In genomic region chr9:128420651-128421473, GRCh38 we compare ENCODE assay signal across 8 cellular contexts. TPM values are rescaled to one million over a fixed set of nuclear protein-coding genes. Genes with fewer than 3 reads are reported as not detected.
DNase-seq lines count a peak whose midpoint lies in the region; ATAC-seq and TF ChIP-seq lines count a peak whose summit lies in the region.

Gene CERCAM, plus strand, starts transcription at chr9:128420857. Its CDS starts 21 bp downstream, at chr9:128420878.

- H3K4me1 ChIP-seq in CD4-positive, alpha-beta memory T cell (ENCODE audit: insufficient read depth, low read length), result peaks cover 14% of the 10 kb centered on the region
- peaks cover 14% of the 10 kb centered on the region for H3K4me1 ChIP-seq in iPS-18a (ENCODE audit: control insufficient read depth, low read depth, low read length)
- peaks cover 27% of the 10 kb centered on the region for H3K4me1 ChIP-seq in skeletal muscle satellite cell (ENCODE audit: control insufficient read depth, insufficient read depth, low read length)

- DNase-seq in CD4-positive, alpha-beta memory T cell, result peak in 4 of 5 donors; percentile 12 to 33 (median 20)
- DNase-seq in T-helper 17 cell, result peak in 2 of 3 donors; percentile 39 to 45
- peak; percentile 19 for DNase-seq in brain microvascular endothelial cell
- DNase-seq in NCI-H1436 (lab: John Stamatoyannopoulos, UW), result no peak

- H3K9ac ChIP-seq in iPS-18a (ENCODE audit: low read length) (no peak within 1 kb of the TSS), skeletal muscle satellite cell (ENCODE audit: low read depth, low read length) (peak within 1 kb of the TSS; percentile 86)

- H3K27me3 Mint-ChIP-seq in CD4-positive, alpha-beta memory T cell, result peaks cover 14 to 20% of the 10 kb centered on the region in 2 donors
- peaks cover 28% of the 10 kb centered on the region for H3K27me3 Mint-ChIP-seq in T-helper 17 cell

- H3K27ac Mint-ChIP-seq in CD4-positive, alpha-beta memory T cell, result peak within 1 kb of the TSS in 2 of 7 donors; percentile 68 to 70
- H3K27ac Mint-ChIP-seq in T-helper 17 cell, result no peak within 1 kb of the TSS

- TF ChIP-seq CTCF in brain microvascular endothelial cell (IDR thresholded peaks at IDR 0.05; ENCODE audit: low read depth, low read length, missing control alignments), result peak; percentile 20

- H3K9me3 ChIP-seq in CD4-positive, alpha-beta memory T cell (ENCODE audit: control insufficient read depth in 1 of 2, low read length in 2 of 2), result no peaks in the 10 kb centered on the region
- H3K9me3 ChIP-seq in T-helper 17 cell (ENCODE audit: control insufficient read depth, low read length, poor library complexity, severe bottlenecking), result no peaks in the 10 kb centered on the region
- H3K9me3 ChIP-seq in iPS-18a (ENCODE audit: control insufficient read depth, low read depth, low read length), result no peaks in the 10 kb centered on the region
- no peaks in the 10 kb centered on the region for H3K9me3 ChIP-seq in skeletal muscle satellite cell (replicated peaks; ENCODE audit: low read length)

- CTCF ChIA-PET in CD4-positive, alpha-beta memory T cell (lab: Charles Lee; ENCODE audit: partially characterized antibody), result interaction anchor here (0.8 to 2.6 kb wide), 10 partner anchors 8 to 126 kb away, joined by 3 to 20 read pairs (median 5); partner anchors contain the start of gene URM1

- intact Hi-C loops in CD4-positive, alpha-beta memory T cell (cut with micrococcal nuclease), result loop anchor here (1.0 to 2.0 kb wide), 2 partner anchors 35 to 58 kb away; partner anchors contain the start of gene ODF2

- peak within 1 kb of the TSS; percentile 77 to 87 (median 84) for H3K4me3 Mint-ChIP-seq in CD4-positive, alpha-beta memory T cell
- H3K4me3 Mint-ChIP-seq in T-helper 17 cell, result peak within 1 kb of the TSS; percentile 87

- no peaks in the 10 kb centered on the region for H3K36me3 Mint-ChIP-seq in CD4-positive, alpha-beta memory T cell
- H3K36me3 Mint-ChIP-seq in T-helper 17 cell (ENCODE audit: low read depth), result no peaks in the 10 kb centered on the region

- ATAC-seq in GM19395 (IDR thresholded peaks at IDR 0.05; ENCODE audit: unreplicated experiment) (peak; percentile 81), HG03521 (IDR thresholded peaks at IDR 0.05; ENCODE audit: unreplicated experiment) (peak; percentile 51), T-helper 17 cell (peak; percentile 80)

- H3K9me3 Mint-ChIP-seq in CD4-positive, alpha-beta memory T cell, result no peaks in the 10 kb centered on the region

- in situ Hi-C loops in brain microvascular endothelial cell (cut with HindIII; ENCODE audit: low pct_ligation_motif_present, low sequenced_read_pairs), result no loop called here

- H3K4me1 Mint-ChIP-seq in CD4-positive, alpha-beta memory T cell, result peaks cover 0 to 13% (median 8%) of the 10 kb centered on the region in 4 donors
- H3K4me1 Mint-ChIP-seq in T-helper 17 cell, result peaks cover 12% of the 10 kb centered on the region

- H3K27me3 ChIP-seq in CD4-positive, alpha-beta memory T cell (ENCODE audit: insufficient read depth, low read length), result peaks cover 13% of the 10 kb centered on the region
- no peaks in the 10 kb centered on the region for H3K27me3 ChIP-seq in brain microvascular endothelial cell (replicated peaks)
- H3K27me3 ChIP-seq in iPS-18a (ENCODE audit: control insufficient read depth, insufficient read depth, low read length), result peaks cover 60% of the 10 kb centered on the region
- H3K27me3 ChIP-seq in skeletal muscle satellite cell (ENCODE audit: control insufficient read depth, insufficient read depth, low read length), result peaks cover 12% of the 10 kb centered on the region

- POLR2A ChIA-PET in CD4-positive, alpha-beta memory T cell (lab: Charles Lee; ENCODE audit: partially characterized antibody), result interaction anchor here (1.0 to 1.2 kb wide), 2 partner anchors 9 to 59 kb away, joined by 3 read pairs; no protein-coding TSS in a partner anchor

- H3K36me3 ChIP-seq in CD4-positive, alpha-beta memory T cell (ENCODE audit: insufficient read depth, low read length), result no peaks in the 10 kb centered on the region
- H3K36me3 ChIP-seq in brain microvascular endothelial cell (replicated peaks) (peaks cover 13% of the 10 kb centered on the region), iPS-18a (ENCODE audit: control insufficient read depth, low read depth, low read length) (no peaks in the 10 kb centered on the region), skeletal muscle satellite cell (ENCODE audit: insufficient read depth, low read length) (peaks cover 10% of the 10 kb centered on the region)

- peak within 1 kb of the TSS; percentile 21 for H3K27ac ChIP-seq in CD4-positive, alpha-beta memory T cell (ENCODE audit: low read depth, low read length)
- peak within 1 kb of the TSS; percentile 50 for H3K27ac ChIP-seq in brain microvascular endothelial cell
- no peak within 1 kb of the TSS for H3K27ac ChIP-seq in iPS-18a (ENCODE audit: low read length)

- H3K4me3 ChIP-seq in CD4-positive, alpha-beta memory T cell (ENCODE audit: low read length in 2 of 2), result peak within 1 kb of the TSS; percentile 29 to 58
- H3K4me3 ChIP-seq in brain microvascular endothelial cell (ENCODE audit: low read depth, low read length) (peak within 1 kb of the TSS; percentile 72), iPS-18a (ENCODE audit: low read length) (peak within 1 kb of the TSS; percentile 66), skeletal muscle satellite cell (ENCODE audit: low read length) (peak within 1 kb of the TSS; percentile 89)

- H3K4me2 ChIP-seq in skeletal muscle satellite cell (ENCODE audit: low read length), result peak within 1 kb of the TSS; percentile 96

RNA-seq across cellular contexts. Expression of gene CERCAM, which starts in this region (rescaled TPM):
- under 1 TPM; 0.29 to 0.64 TPM for total RNA-seq in CD4-positive, alpha-beta memory T cell
- under 1 TPM in 1 of 2 donors, not detected in 1; 0.38 TPM for polyA plus RNA-seq in CD4-positive, alpha-beta memory T cell
- total RNA-seq in T-helper 17 cell, result under 1 TPM; 0.25 to 0.42 TPM
- 79.3 and 89.6 TPM in 2 replicates for total RNA-seq in skeletal muscle satellite cell (2012; rRNA removed)

Comparison
In these comparisons a context has a peak if more than half of its experiments do, and no peak if none do; other contexts are left out.
1. Peak in DNase-seq, H3K4me3 ChIP-seq and H3K27ac ChIP-seq in CD4-positive, alpha-beta memory T cell; RNA of the gene not detected or under 1 TPM.
2. Peak in DNase-seq and ATAC-seq in T-helper 17 cell; RNA of the gene not detected or under 1 TPM.